ENCODE assay signal across 12 cellular contexts in genomic region chr19:58350871-58351557, GRCh38.
"Had no signal": no experiment of that assay in that cellular context is flagged by ENCODE, and none has a peak within 500 bp of the region (broad histone marks: within the 10 kb centered on the region; RNA-seq: fewer than 3 reads in every experiment).

No MANE protein-coding gene starts in this region.

- H3K27ac Mint-ChIP-seq: activated CD4-positive, alpha-beta T cell treated with anti-CD3 and anti-CD28 coated beads, Interleukin-2, amount 10 ng/mL, durations not matched to agents 7 days and 5 days; activated naive CD8-positive, alpha-beta T cell; stimulated activated naive B cell treated with anti-CD40 and anti-IgM and Interleukin-4, amounts not matched to agents 10 μg/mL and 1 μg/mL and 100 μg/mL, for 72 hours; WTC11 had no signal

- H3K9me3 ChIP-seq: esophagus squamous epithelium, neutrophil had no signal

- H3K27me3 Mint-ChIP-seq: activated naive CD8-positive, alpha-beta T cell; stimulated activated naive B cell treated with anti-CD40 and anti-IgM and Interleukin-4, amounts not matched to agents 10 μg/mL and 1 μg/mL and 100 μg/mL, for 72 hours had no signal

- H3K36me3 Mint-ChIP-seq: WTC11 had no signal

- DNase-seq: activated CD4-positive, alpha-beta T cell treated with anti-CD3 and anti-CD28 coated beads, Interleukin-2, amount 10 ng/mL, durations not matched to agents 7 days and 5 days; activated CD8-positive, alpha-beta memory T cell treated with anti-CD3 and anti-CD28 coated beads for 24 hours; activated effector memory CD4-positive, alpha-beta T cell treated with anti-CD3 and anti-CD28 coated beads, Interleukin-2, amount 50 U/mL, for 16 hours; esophagus squamous epithelium; foreskin fibroblast; glutamatergic neuron; stimulated activated naive B cell treated with anti-CD40 and anti-IgM and Interleukin-4, amounts not matched to agents 10 μg/mL and 1 μg/mL and 100 μg/mL, for 72 hours; trophoblast cell had no signal

- H3K36me3 ChIP-seq: neutrophil had no signal

- H3K9me3 Mint-ChIP-seq: activated CD4-positive, alpha-beta T cell treated with anti-CD3 and anti-CD28 coated beads, Interleukin-2, amount 10 ng/mL, durations not matched to agents 7 days and 5 days; stimulated activated naive B cell treated with anti-CD40 and anti-IgM and Interleukin-4, amounts not matched to agents 10 μg/mL and 1 μg/mL and 100 μg/mL, for 72 hours; WTC11 had no signal

- H3K4me3 Mint-ChIP-seq: activated CD4-positive, alpha-beta T cell treated with anti-CD3 and anti-CD28 coated beads, Interleukin-2, amount 10 ng/mL, durations not matched to agents 7 days and 5 days; activated naive CD8-positive, alpha-beta T cell; WTC11 had no signal

- H3K27ac ChIP-seq: esophagus squamous epithelium, neutrophil had no signal

- ATAC-seq: SK-N-SH treated with all-trans-retinoic acid at 6 μM for 48 hours; stimulated activated naive B cell treated with anti-CD40 and anti-IgM and Interleukin-4, amounts not matched to agents 10 μg/mL and 1 μg/mL and 100 μg/mL, for 72 hours; WTC11 had no signal
